In genomic region chr3:79056498-79056897, GRCh38 we compare ENCODE assay signal across 25 cellular contexts.
"Had no signal": no experiment of that assay in that cellular context is flagged by ENCODE, and none has a peak within 500 bp of the region (broad histone marks: within the 10 kb centered on the region; RNA-seq: fewer than 3 reads in every experiment).

No MANE protein-coding gene starts in this region.

- DNase-seq: activated CD4-positive, alpha-beta memory T cell treated with anti-CD3 and anti-CD28 coated beads, Interleukin-2, amount 10 ng/mL, durations not matched to agents 7 days and 5 days; activated CD4-positive, alpha-beta T cell treated with anti-CD3 and anti-CD28 coated beads, Interleukin-2, amount 10 ng/mL, durations not matched to agents 7 days and 5 days; activated CD4-positive, CD25-positive, alpha-beta regulatory T cell; activated gamma-delta T cell; activated naive CD4-positive, alpha-beta T cell treated with anti-CD3 and anti-CD28 coated beads for 36 hours; activated T-cell treated with anti-CD3 and anti-CD28 coated beads for 4 hours; activated T-cell treated with anti-CD3 and anti-CD28 coated beads, Interleukin-2, amount 50 U/mL, for 48 hours; caudate nucleus; colonic mucosa; Karpas-422; MM.1S; NCI-H1105; NCI-H1436; NCI-H1930; NCI-H2107; NK-92 treated with Interleukin-12 subunit alpha and Interleukin-12 subunit beta, amount 100 ng/mL, for 24 hours; OCI-M1; RPMI8226; T-cell; T-helper 2 cell; T1000 had no signal

- H3K36me3 ChIP-seq: colonic mucosa had no signal

- H3K27ac Mint-ChIP-seq: activated CD4-positive, alpha-beta memory T cell treated with anti-CD3 and anti-CD28 coated beads, Interleukin-2, amount 10 ng/mL, durations not matched to agents 7 days and 5 days; activated CD4-positive, alpha-beta T cell treated with anti-CD3 and anti-CD28 coated beads, Interleukin-2, amount 10 ng/mL, durations not matched to agents 7 days and 5 days; activated naive CD4-positive, alpha-beta T cell treated with anti-CD3 and anti-CD28 coated beads for 36 hours; activated naive CD8-positive, alpha-beta T cell; activated T-helper 17 cell treated with anti-CD3 and anti-CD28 coated beads, Interleukin-2, amount 50 U/mL, for 72 hours; T-cell had no signal

- H3K4me3 ChIP-seq: colonic mucosa, SK-N-MC had no signal

- H3K4me1 ChIP-seq: colonic mucosa had no signal

- H3K36me3 Mint-ChIP-seq: activated naive CD8-positive, alpha-beta T cell; T-cell had no signal

- H3K4me1 Mint-ChIP-seq: activated CD4-positive, alpha-beta memory T cell treated with anti-CD3 and anti-CD28 coated beads, Interleukin-2, amount 10 ng/mL, durations not matched to agents 7 days and 5 days; activated CD4-positive, alpha-beta T cell treated with anti-CD3 and anti-CD28 coated beads, Interleukin-2, amount 10 ng/mL, durations not matched to agents 7 days and 5 days; activated T-helper 17 cell treated with anti-CD3 and anti-CD28 coated beads, Interleukin-2, amount 50 U/mL, for 72 hours; T-cell had no signal

- H3K9me3 ChIP-seq: colonic mucosa had no signal

- H3K27ac ChIP-seq: colonic mucosa, SK-N-MC, VCaP had no signal

- H3K27me3 ChIP-seq: colonic mucosa had no signal

- H3K27me3 Mint-ChIP-seq: activated CD4-positive, alpha-beta memory T cell treated with anti-CD3 and anti-CD28 coated beads, Interleukin-2, amount 10 ng/mL, durations not matched to agents 7 days and 5 days; activated CD4-positive, alpha-beta T cell treated with anti-CD3 and anti-CD28 coated beads, Interleukin-2, amount 10 ng/mL, durations not matched to agents 7 days and 5 days; activated naive CD8-positive, alpha-beta T cell; activated T-helper 17 cell treated with anti-CD3 and anti-CD28 coated beads, Interleukin-2, amount 50 U/mL, for 72 hours; T-cell had no signal

- H3K4me3 Mint-ChIP-seq: activated CD4-positive, alpha-beta memory T cell treated with anti-CD3 and anti-CD28 coated beads, Interleukin-2, amount 10 ng/mL, durations not matched to agents 7 days and 5 days; activated CD4-positive, alpha-beta T cell treated with anti-CD3 and anti-CD28 coated beads, Interleukin-2, amount 10 ng/mL, durations not matched to agents 7 days and 5 days; activated naive CD4-positive, alpha-beta T cell treated with anti-CD3 and anti-CD28 coated beads for 36 hours; activated naive CD8-positive, alpha-beta T cell; activated T-helper 17 cell treated with anti-CD3 and anti-CD28 coated beads, Interleukin-2, amount 50 U/mL, for 72 hours; T-cell had no signal
